Comparison of ENCODE assay signal across 1 cellular context in genomic region chr2:179239194-179239593, GRCh38.
TF ChIP-seq lines count a peak whose summit lies in the region.

No MANE protein-coding gene starts in this region.

TF ChIP-seq in HepG2, 621 proteins besides CTCF, POLR2A, EP300 and RAD21 (continued from another document and continues in another):
- TF ChIP-seq ZNF275 (CRISPR knock-in tag; IDR thresholded peaks at IDR 0.05; ENCODE audit: borderline replicate concordance) (no peak), MED1 (CRISPR knock-in tag; IDR thresholded peaks at IDR 0.05) (peak; percentile 84), HMGXB4 (CRISPR knock-in tag; IDR thresholded peaks at IDR 0.05; ENCODE audit: borderline replicate concordance in 1 of 2, low read depth in 1 of 2) (no peak), ZNF251 (CRISPR knock-in tag; IDR thresholded peaks at IDR 0.05) (no peak), ZKSCAN8 (CRISPR knock-in tag; IDR thresholded peaks at IDR 0.05; ENCODE audit: borderline replicate concordance) (no peak), HNF1A (IDR thresholded peaks at IDR 0.05; ENCODE audit: low read depth) (peak; percentile 44; the same call in 1 of the 2 replicates), HNF1A (CRISPR knock-in tag; IDR thresholded peaks at IDR 0.05; ENCODE audit: borderline replicate concordance) (no peak), ZBTB7A (CRISPR knock-in tag; IDR thresholded peaks at IDR 0.05) (no peak), ZUFSP (CRISPR knock-in tag; IDR thresholded peaks at IDR 0.05; ENCODE audit: borderline replicate concordance) (no peak), KDM2A (CRISPR knock-in tag; IDR thresholded peaks at IDR 0.05; ENCODE audit: borderline replicate concordance, low read depth) (no peak), CENPX (CRISPR knock-in tag; IDR thresholded peaks at IDR 0.05) (no peak), PPARG (CRISPR knock-in tag; conservative IDR thresholded peaks at IDR 0.05) (peak; percentile 83), HNRNPK (IDR thresholded peaks at IDR 0.05; ENCODE audit: low read depth, low read length, poor library complexity, severe bottlenecking) (no peak), ZNF24 (IDR thresholded peaks at IDR 0.05) (no peak), RNF219 (CRISPR knock-in tag; IDR thresholded peaks at IDR 0.05) (no peak), ZNF768 (CRISPR knock-in tag; IDR thresholded peaks at IDR 0.05) (no peak), GTF3A (CRISPR knock-in tag; conservative IDR thresholded peaks at IDR 0.05) (no peak), NR3C1 (CRISPR knock-in tag; IDR thresholded peaks at IDR 0.05) (no peak), ZNF607 (CRISPR knock-in tag; IDR thresholded peaks at IDR 0.05; ENCODE audit: borderline replicate concordance) (no peak), MXD3 (CRISPR knock-in tag; IDR thresholded peaks at IDR 0.05) (no peak), ZMYM4 (CRISPR knock-in tag; IDR thresholded peaks at IDR 0.05) (no peak; the same call in 1 of the 2 replicates), JUNB (CRISPR knock-in tag; IDR thresholded peaks at IDR 0.05; ENCODE audit: borderline replicate concordance) (peak; percentile 72; the same call in 1 of the 2 replicates), ZNF646 (CRISPR knock-in tag; IDR thresholded peaks at IDR 0.05) (no peak), SATB2 (CRISPR knock-in tag; IDR thresholded peaks at IDR 0.05) (no peak), RXRA (CRISPR knock-in tag; IDR thresholded peaks at IDR 0.05) (no peak), ZNF773 (CRISPR knock-in tag; IDR thresholded peaks at IDR 0.05; ENCODE audit: borderline replicate concordance) (no peak), ELF1 (CRISPR knock-in tag; IDR thresholded peaks at IDR 0.05) (no peak), RCOR2 (CRISPR knock-in tag; IDR thresholded peaks at IDR 0.05) (peak; percentile 50; the same call in 1 of the 2 replicates), NFIC (IDR thresholded peaks at IDR 0.05; ENCODE audit: low read length) (peak; percentile 94; the same call in 1 of the 2 replicates), TMF1 (CRISPR knock-in tag; IDR thresholded peaks at IDR 0.05; ENCODE audit: low read depth) (no peak), ZNF20 (CRISPR knock-in tag; IDR thresholded peaks at IDR 0.05) (no peak), TCF7 (IDR thresholded peaks at IDR 0.05; ENCODE audit: low read depth) (peak; percentile 92), ZNF234 (CRISPR knock-in tag; conservative IDR thresholded peaks at IDR 0.05) (no peak), ZSCAN31 (CRISPR knock-in tag; IDR thresholded peaks at IDR 0.05; ENCODE audit: low read depth) (no peak), ZNF883 (CRISPR knock-in tag; IDR thresholded peaks at IDR 0.05; ENCODE audit: not compliant biosample characterization) (no peak), RORA (CRISPR knock-in tag; IDR thresholded peaks at IDR 0.05) (no peak), SRF (IDR thresholded peaks at IDR 0.05; ENCODE audit: low read depth, low read length) (no peak), ZBTB39 (CRISPR knock-in tag; IDR thresholded peaks at IDR 0.05) (no peak)
